18 cellular contexts compared by ENCODE assay signal in the genomic region with DNA sequence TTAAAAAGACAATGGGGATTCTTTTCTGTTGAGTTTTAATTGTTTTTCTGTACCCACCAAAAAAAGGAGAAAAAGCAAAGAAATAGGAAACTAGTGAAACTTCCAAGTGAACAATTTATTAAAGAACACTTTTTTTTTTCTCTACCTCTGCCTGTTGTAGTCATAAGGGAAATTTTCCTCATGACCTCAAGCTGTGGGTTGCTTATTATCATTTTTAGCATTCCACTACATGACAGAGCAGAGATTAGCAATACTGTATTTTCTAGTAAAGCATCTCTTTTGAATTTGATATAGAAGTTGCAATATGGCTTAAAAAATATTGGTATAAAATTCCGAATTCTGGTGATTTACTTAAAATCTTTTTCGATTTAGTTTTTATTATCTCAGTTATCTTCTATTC.
"Had no signal": no experiment of that assay in that cellular context is flagged by ENCODE, and none has a peak within 500 bp of the region (broad histone marks: within the 10 kb centered on the region; RNA-seq: fewer than 3 reads in every experiment).

No MANE protein-coding gene starts in this region.

- ATAC-seq: activated T-cell treated with anti-CD3 and anti-CD28 coated beads, Interleukin-2, amount 50 U/mL, for 4 hours; left colon; stimulated activated naive B cell treated with anti-CD40 and anti-IgM and Interleukin-4, amounts not matched to agents 10 μg/mL and 1 μg/mL and 100 μg/mL, for 72 hours; WTC11 had no signal

- DNase-seq: activated CD4-positive, alpha-beta memory T cell treated with anti-CD3 and anti-CD28 coated beads, Interleukin-2, amount 10 ng/mL, durations not matched to agents 7 days and 5 days; activated CD4-positive, alpha-beta T cell treated with anti-CD3 and anti-CD28 coated beads for 4 hours; activated effector memory CD4-positive, alpha-beta T cell treated with Interleukin-2 at 50 U/mL for 16 hours; activated T-cell treated with anti-CD3 and anti-CD28 coated beads, Interleukin-2, amount 50 U/mL, for 4 hours; adrenal gland; central memory CD4-positive, alpha-beta T cell; effector CD4-positive, alpha-beta T cell; esophagus squamous epithelium; head of caudate nucleus; left colon; naive B cell; ovary; stimulated activated CD4-positive, alpha-beta T cell treated with anti-CD3 and anti-CD28 coated beads, Interleukin-4, amount 100 ng/mL, for 1 hour; stimulated activated naive B cell treated with anti-CD40 and anti-IgM and Interleukin-4, amounts not matched to agents 10 μg/mL and 1 μg/mL and 100 μg/mL, for 72 hours; T-helper 2 cell; thyroid gland; uterus had no signal
